6 cellular contexts compared by ENCODE assay signal in genomic region chr19:48363500-48363809, GRCh38. TPM values are rescaled to one million over a fixed set of nuclear protein-coding genes. Genes with fewer than 3 reads are reported as not detected.
A peak's percentile ranks its signal among the peaks of the same experiment; 100 is the strongest.
DNase-seq lines count a peak whose midpoint lies in the region; ATAC-seq and TF ChIP-seq lines count a peak whose summit lies in the region.

No MANE protein-coding gene starts in this region.

- H3K36me3 ChIP-seq in prostate gland: no peaks in the 10 kb centered on the region

- peak in 2 of 10 donors; percentile 34 to 59 for DNase-seq in dorsolateral prefrontal cortex
- DNase-seq in prostate gland (ENCODE audit: low spot score): no peak
- DNase-seq in NOMO-1 treated with DMSO at 0.1 percent for 48 hours (lab: John Stamatoyannopoulos, UW; ENCODE audit: unreplicated experiment): no peak
- no peak for DNase-seq in OCI-M1 (lab: John Stamatoyannopoulos, UW)

- no peaks in the 10 kb centered on the region for H3K9me3 ChIP-seq in prostate gland

- H3K27me3 ChIP-seq in dorsolateral prefrontal cortex: no peaks in the 10 kb centered on the region
- no peaks in the 10 kb centered on the region for H3K27me3 ChIP-seq in prostate gland (replicated peaks; ENCODE audit: insufficient read depth)

- no peak for TF ChIP-seq POLR2A in prostate gland (IDR thresholded peaks at IDR 0.05)

- TF ChIP-seq CTCF in dorsolateral prefrontal cortex (IDR thresholded peaks at IDR 0.05 in 54 of 56, conservative IDR thresholded peaks at IDR 0.05 in 2 of 56; ENCODE audit: low read depth in 1 of 56, partially characterized antibody in 56 of 56) (no peak), prostate gland (IDR thresholded peaks at IDR 0.05) (no peak)

- H3K27ac ChIP-seq in dorsolateral prefrontal cortex (peak overlapping the region; percentile 83 to 100 (median 99)), prostate gland (peak overlapping the region; percentile 90 to 92)

- ATAC-seq in GM19025 (IDR thresholded peaks at IDR 0.05; ENCODE audit: low read depth, unreplicated experiment) (peak; percentile 4), HG03439 (IDR thresholded peaks at IDR 0.05; ENCODE audit: unreplicated experiment) (peak; percentile 14)

- intact Hi-C loops in dorsolateral prefrontal cortex (cut with DNase I) (loop anchor here (2.0 to 5.0 kb wide), 3 partner anchors 41 to 149 kb away; a partner anchor contains a TSS), prostate gland (cut with DNase I) (loop anchor here (2.0 kb wide), 1 partner anchor 31 kb away; no protein-coding TSS in a partner anchor)

- WGBS in prostate gland: 0% methylated on average over 9 of the region's 10 CpGs

- peaks cover 3% of the 10 kb centered on the region for H3K4me1 ChIP-seq in prostate gland (replicated peaks)

- H3K4me3 ChIP-seq in dorsolateral prefrontal cortex: peak overlapping the region; percentile 49 to 95 (median 79)
- H3K4me3 ChIP-seq in prostate gland: peak overlapping the region; percentile 40 to 43

RNA-seq across cellular contexts. Expression of gene TMEM143, which starts 0.3 kb away (rescaled TPM):
- 10 to 100 TPM in 119 of 120 experiments, 1 to 10 TPM in 1; 9.2 to 32.0 (median 16.5) TPM for total RNA-seq in dorsolateral prefrontal cortex
- 10 to 100 TPM in 1 of 2 donors, 1 to 10 TPM in 1; 4.6 to 14.9 TPM for total RNA-seq in prostate gland

RNA-seq across cellular contexts. Expression of gene SYNGR4, which starts 0.7 kb away (rescaled TPM):
- total RNA-seq in dorsolateral prefrontal cortex (1 to 10 TPM in 5 of 120 experiments, under 1 TPM in 8, not detected in 107; 0.50 to 3.0 (median 0.83) TPM), prostate gland (1 to 10 TPM in 1 of 2 donors, not detected in 1; 2.8 TPM)

RNA-seq across cellular contexts. Expression of gene KDELR1, which starts 27.9 kb away (rescaled TPM):
- total RNA-seq in dorsolateral prefrontal cortex: 10 to 100 TPM; 45.9 to 70.8 (median 57.3) TPM
- total RNA-seq in prostate gland: 100 to 1,000 TPM; 153 to 179 TPM

RNA-seq across cellular contexts. Expression of gene GRIN2D, which starts 30.0 kb away (rescaled TPM):
- total RNA-seq in dorsolateral prefrontal cortex (1 to 10 TPM; 1.6 to 8.5 (median 4.6) TPM), prostate gland (1 to 10 TPM in 1 of 2 donors, under 1 TPM in 1; 0.73 to 1.8 TPM)

RNA-seq across cellular contexts. Expression of gene EMP3, which starts 38.1 kb away (rescaled TPM):
- 10 to 100 TPM in 87 of 120 experiments, 1 to 10 TPM in 33; 4.7 to 52.1 (median 14.3) TPM for total RNA-seq in dorsolateral prefrontal cortex
- 10 to 100 TPM in 1 of 2 donors, 1 to 10 TPM in 1; 5.9 to 38.6 TPM for total RNA-seq in prostate gland
